Comparison of ENCODE assay signal across 8 cellular contexts in genomic region chr22:23385301-23386244, GRCh38.
DNase-seq lines count a peak whose midpoint lies in the region; ATAC-seq and FAIRE-seq lines count a peak whose summit lies in the region.

No MANE protein-coding gene starts in this region.

- peak; percentile 74 for FAIRE-seq in GM18507 (lab: Jason Lieb, UNC)

- no peak for ATAC-seq in HG02938 (IDR thresholded peaks at IDR 0.05; ENCODE audit: unreplicated experiment)

- H3K27ac ChIP-seq in caudate nucleus (ENCODE audit: low read depth, low read length), result peak overlapping the region; percentile 19

- DNase-seq in A172 (ENCODE audit: low spot score) (peak; percentile 39), GM18507 (ENCODE audit: extremely low spot score, insufficient read length, low read depth) (peak; percentile 87), NCI-H2196 treated with DMSO at 0.1 percent for 48 hours (lab: John Stamatoyannopoulos, UW; ENCODE audit: unreplicated experiment) (peak; percentile 4), caudate nucleus (lab: John Stamatoyannopoulos, UW) (peak in 57 of 61 donors; percentile 11 to 87 (median 64)), kidney glomerular epithelial cell (lab: John Stamatoyannopoulos, UW) (peak; percentile 29)
- DNase-seq in activated CD4-positive, CD25-positive, alpha-beta regulatory T cell (lab: John Stamatoyannopoulos, UW), result peak; percentile 52 to 84 (median 66)
- peak; percentile 80 to 82 for DNase-seq in stimulated activated CD4-positive, alpha-beta T cell treated with anti-CD3 and anti-CD28 coated beads, Interleukin-1b, Interleukin-23, amount 100 ng/mL, for 4 hours (ENCODE audit: low read depth in 2 of 2)

Comparison
In these comparisons a context has a peak if more than half of its experiments do, and no peak if none do; other contexts are left out.
1. DNase-seq: peak in every context shown above with its lines; median percentile 87 in GM18507; 81 in stimulated activated CD4-positive, alpha-beta T cell treated with anti-CD3 and anti-CD28 coated beads, Interleukin-1b, Interleukin-23, amount 100 ng/mL, for 4 hours; 66 in activated CD4-positive, CD25-positive, alpha-beta regulatory T cell; 64 in caudate nucleus; 39 in A172; 29 in kidney glomerular epithelial cell; 4 in NCI-H2196 treated with DMSO at 0.1 percent for 48 hours.